In genomic region chr1:172449585-172450523, GRCh38 we compare ENCODE assay signal across 8 cellular contexts. TPM values are rescaled to one million over a fixed set of nuclear protein-coding genes. Genes with fewer than 3 reads are reported as not detected.
A peak's percentile ranks its signal among the peaks of the same experiment; 100 is the strongest.
DNase-seq lines count a peak whose midpoint lies in the region; ATAC-seq and TF ChIP-seq lines count a peak whose summit lies in the region.

No MANE protein-coding gene starts in this region.

- ATAC-seq in HG02759 (IDR thresholded peaks at IDR 0.05; ENCODE audit: unreplicated experiment) (peak; percentile 90), WTC11 (peak; percentile 99), aorta (ENCODE audit: low FRiP score) (peak; percentile 91)

- peak; percentile 33 for TF ChIP-seq POLR2A in erythroblast (IDR thresholded peaks at IDR 0.05; ENCODE audit: low read length)

- peaks cover 5% of the 10 kb centered on the region; the same call in 1 of the 2 replicates for H3K4me1 Mint-ChIP-seq in WTC11

- peak; percentile 96 for TF ChIP-seq CTCF in BE2C (IDR thresholded peaks at IDR 0.05; ENCODE audit: low read depth, low read length)
- peak; percentile 72 for TF ChIP-seq CTCF in GM13977 (IDR thresholded peaks at IDR 0.05; ENCODE audit: extremely low read depth, insufficient read depth, missing control alignments)
- peak; percentile 79 for TF ChIP-seq CTCF in WTC11 (IDR thresholded peaks at IDR 0.05)

- no peaks in the 10 kb centered on the region; the same call in 1 of the 2 replicates for H3K27me3 Mint-ChIP-seq in WTC11 (ENCODE audit: low read depth)

- no peak overlapping the region for H3K4me3 Mint-ChIP-seq in WTC11

- CTCF ChIA-PET in WTC11 (lab: Charles Lee): interaction anchor here (0.6 to 1.9 kb wide), 6 partner anchors 11 to 270 kb away, joined by 3 to 10 read pairs (median 6); no protein-coding TSS in a partner anchor

- POLR2A ChIA-PET in WTC11 (lab: Charles Lee): no interaction called here

- H3K4me1 ChIP-seq in BE2C: peaks cover 21% of the 10 kb centered on the region
- peaks cover 10 to 18% of the 10 kb centered on the region in 2 donors for H3K4me1 ChIP-seq in mucosa of rectum (ENCODE audit: control insufficient read depth in 2 of 2, insufficient read depth in 2 of 2, low read length in 2 of 2)
- no peaks in the 10 kb centered on the region for H3K4me1 ChIP-seq in aorta (ENCODE audit: control insufficient read depth in 1 of 2, insufficient read depth in 2 of 2, low read length in 2 of 2)

- H3K9ac ChIP-seq in mucosa of rectum (ENCODE audit: low read depth in 1 of 2, low read length in 2 of 2): peak overlapping the region in 1 of 2 donors; percentile 14

- WGBS in aorta, 2 donors: 42 to 47% methylated on average over 18 of the region's 18 CpGs

- no peaks in the 10 kb centered on the region for H3K27me3 ChIP-seq in BE2C
- no peaks in the 10 kb centered on the region for H3K27me3 ChIP-seq in mucosa of rectum (ENCODE audit: control insufficient read depth in 2 of 2, insufficient read depth in 2 of 2, low read length in 2 of 2)
- H3K27me3 ChIP-seq in aorta (ENCODE audit: control insufficient read depth in 1 of 2, insufficient read depth in 2 of 2, low read length in 1 of 2): no peaks in the 10 kb centered on the region

- H3K9me3 Mint-ChIP-seq in WTC11: no peaks in the 10 kb centered on the region

- in situ Hi-C loops in GM13977 (cut with MboI; ENCODE audit: low pct_unique_long_range_greater_than_20kb, low sequenced_read_pairs, unreplicated experiment): loop anchor here (25.0 kb wide), 1 partner anchor 262 kb away; no protein-coding TSS in a partner anchor

- DNase-seq in BE2C (peak; percentile 72), GM13977 (ENCODE audit: low spot score) (peak; percentile 54), NCI-H2107 (lab: John Stamatoyannopoulos, UW) (peak; percentile 38), WTC11 (ENCODE audit: low spot score) (peak; percentile 57), erythroblast (lab: John Stamatoyannopoulos, UW) (peak; percentile 80 to 81), aorta (peak; percentile 68 to 75)

- H3K9me3 ChIP-seq in BE2C: no peaks in the 10 kb centered on the region
- H3K9me3 ChIP-seq in mucosa of rectum (ENCODE audit: control insufficient read depth in 2 of 2, low read length in 2 of 2): no peaks in the 10 kb centered on the region
- no peaks in the 10 kb centered on the region for H3K9me3 ChIP-seq in aorta (ENCODE audit: control insufficient read depth, low read length)

- intact Hi-C loops in aorta (cut with DNase I): loop anchor here in 1 of 2 donors (10.0 kb wide), 1 partner anchor 645 kb away; no protein-coding TSS in a partner anchor

- H3K27ac ChIP-seq in mucosa of rectum (ENCODE audit: low read depth in 2 of 2, low read length in 2 of 2) (no peak overlapping the region), aorta (ENCODE audit: low read depth in 1 of 2, low read length in 2 of 2) (no peak overlapping the region)

- H3K4me3 ChIP-seq in BE2C (ENCODE audit: low read depth, low read length): peak overlapping the region; percentile 47
- H3K4me3 ChIP-seq in mucosa of rectum (ENCODE audit: low read length in 2 of 2): peak overlapping the region; percentile 31 to 55
- no peak overlapping the region for H3K4me3 ChIP-seq in aorta (ENCODE audit: low read length in 2 of 2)

- no peaks in the 10 kb centered on the region for H3K36me3 Mint-ChIP-seq in WTC11

- no peak overlapping the region for H3K27ac Mint-ChIP-seq in WTC11

- H3K36me3 ChIP-seq in BE2C (no peaks in the 10 kb centered on the region), mucosa of rectum (ENCODE audit: control insufficient read depth in 2 of 2, insufficient read depth in 2 of 2, low read length in 2 of 2) (no peaks in the 10 kb centered on the region), aorta (ENCODE audit: control insufficient read depth in 1 of 2, insufficient read depth in 2 of 2, low read length in 1 of 2) (no peaks in the 10 kb centered on the region)

TF ChIP-seq in WTC11, 78 proteins besides CTCF, POLR2A, EP300 and RAD21:
- TF ChIP-seq GABPB1 (CRISPR knock-in tag; IDR thresholded peaks at IDR 0.05) (0 out of 2 replicates have a peak, but pooled peaks have one; percentile 14), FOXJ3 (CRISPR knock-in tag; IDR thresholded peaks at IDR 0.05; ENCODE audit: borderline replicate concordance) (no peak)

RNA-seq across cellular contexts. Expression of gene PIGC, which starts 6.0 kb away (rescaled TPM):
- 67.6 TPM for polyA plus RNA-seq in BE2C (2012; ENCODE audit: insufficient read depth, insufficient read length, low read depth)
- 16.2 to 21.9 TPM (median 20.4 TPM) in 3 replicates for total RNA-seq in WTC11 (2021)
- 10 to 100 TPM; 18.0 to 22.9 TPM for total RNA-seq in aorta
- 10 to 100 TPM; 24.2 to 27.2 TPM for polyA plus RNA-seq in aorta

RNA-seq across cellular contexts. Expression of gene C1orf105, which starts 29.4 kb away (rescaled TPM):
- polyA plus RNA-seq in BE2C (2012; ENCODE audit: insufficient read depth, insufficient read length, low read depth): not detected
- not detected in 3 replicates for total RNA-seq in WTC11 (2021)
- total RNA-seq in aorta: not detected
- polyA plus RNA-seq in aorta: not detected

Comparison
In these comparisons a context has a peak if more than half of its experiments do, and no peak if none do; other contexts are left out.
1. H3K4me3 ChIP-seq: peak in BE2C (single experiment) and mucosa of rectum (2 of 2); none in aorta (0 of 2).
2. Peak in every context shown above with its lines, with median percentiles within 50 percentile points of each other: DNase-seq, CTCF ChIP-seq and ATAC-seq.